Comparison of ENCODE assay signal across 8 cellular contexts in genomic region chr3:81666502-81667121, GRCh38.
A peak's percentile ranks its signal among the peaks of the same experiment; 100 is the strongest.
DNase-seq lines count a peak whose midpoint lies in the region; ATAC-seq and TF ChIP-seq lines count a peak whose summit lies in the region.

No MANE protein-coding gene starts in this region.

- H3K9ac ChIP-seq in Loucy (ENCODE audit: low read depth, low read length, poor library complexity, severe bottlenecking) = no peak overlapping the region
- no peak overlapping the region for H3K9ac ChIP-seq in endodermal cell (ENCODE audit: extremely low read depth, low read length, poor library complexity, severe bottlenecking)

- H2AFZ ChIP-seq in Loucy (ENCODE audit: low read length) = no peak overlapping the region

- H3K36me3 Mint-ChIP-seq in endodermal cell (ENCODE audit: low read depth) = peaks cover 2% of the 10 kb centered on the region
- no peaks in the 10 kb centered on the region for H3K36me3 Mint-ChIP-seq in activated naive CD4-positive, alpha-beta T cell treated with anti-CD3 and anti-CD28 coated beads, Interleukin-2, amount 50 U/mL, for 72 hours

- peak; percentile 89 for TF ChIP-seq CTCF in Loucy (conservative IDR thresholded peaks at IDR 0.05; ENCODE audit: low read length)
- peak; percentile 81 for TF ChIP-seq CTCF in endodermal cell (conservative IDR thresholded peaks at IDR 0.05)
- peak; percentile 66 for TF ChIP-seq CTCF in psoas muscle (IDR thresholded peaks at IDR 0.05)

- H3F3A ChIP-seq in Loucy (ENCODE audit: low read depth) = no peaks in the 10 kb centered on the region

- peaks cover 27% of the 10 kb centered on the region; the same call in 1 of the 2 replicates for H3K36me3 ChIP-seq in Loucy (ENCODE audit: insufficient read depth, low read length)
- H3K36me3 ChIP-seq in endodermal cell (ENCODE audit: control insufficient read depth, insufficient read depth, low read length) = no peaks in the 10 kb centered on the region
- peaks cover 0 to 25% of the 10 kb centered on the region in 2 donors for H3K36me3 ChIP-seq in psoas muscle (ENCODE audit: insufficient read depth in 1 of 2, low read depth in 1 of 2)

- H3K27ac ChIP-seq in endodermal cell (ENCODE audit: low read depth, low read length) (no peak overlapping the region), psoas muscle (no peak overlapping the region)

- H3K4me3 ChIP-seq in Loucy (ENCODE audit: low read length, poor library complexity, severe bottlenecking) = no peak overlapping the region
- H3K4me3 ChIP-seq in endodermal cell (ENCODE audit: low read length) = no peak overlapping the region
- H3K4me3 ChIP-seq in psoas muscle = no peak overlapping the region

- no peak overlapping the region for H3K4me2 ChIP-seq in Loucy (ENCODE audit: low read depth, low read length, poor library complexity, severe bottlenecking)

- intact Hi-C loops in psoas muscle (cut with DNase I) = loop anchor here in 1 of 2 donors (10.0 kb wide), 2 partner anchors 208 to 468 kb away; no protein-coding TSS in a partner anchor

- H3K79me2 ChIP-seq in Loucy (ENCODE audit: insufficient read depth, low read length) = peaks cover 17% of the 10 kb centered on the region; the same call in 1 of the 2 replicates

- peaks cover 3% of the 10 kb centered on the region for H3K9me3 Mint-ChIP-seq in endodermal cell
- H3K9me3 Mint-ChIP-seq in activated naive CD4-positive, alpha-beta T cell treated with anti-CD3 and anti-CD28 coated beads, Interleukin-2, amount 50 U/mL, for 72 hours = no peaks in the 10 kb centered on the region

- DNase-seq in NCI-H2029 treated with DMSO at 0.1 percent for 48 hours (lab: John Stamatoyannopoulos, UW) (peak; percentile 7), NCI-H2029 (lab: John Stamatoyannopoulos, UW) (no peak), endodermal cell (no peak), psoas muscle (no peak)
- no peak for DNase-seq in activated naive CD4-positive, alpha-beta T cell treated with anti-CD3 and anti-CD28 coated beads, Interleukin-2, amount 50 U/mL, for 72 hours (ENCODE audit: low spot score in 2 of 2)

- H3K4me1 ChIP-seq in Loucy (ENCODE audit: insufficient read depth, low read length, poor library complexity, severe bottlenecking) (no peaks in the 10 kb centered on the region), endodermal cell (ENCODE audit: control insufficient read depth, insufficient read depth, low read length) (peaks cover 5% of the 10 kb centered on the region), psoas muscle (peaks cover 8% of the 10 kb centered on the region)

- H4K20me1 ChIP-seq in Loucy (ENCODE audit: insufficient read depth, low read length, poor library complexity, severe bottlenecking) = peaks cover 7% of the 10 kb centered on the region

- H3K27me3 Mint-ChIP-seq in endodermal cell (ENCODE audit: insufficient read depth) = no peaks in the 10 kb centered on the region

- no peak for ATAC-seq in psoas muscle
- no peak for ATAC-seq in HG02885 (IDR thresholded peaks at IDR 0.05; ENCODE audit: poor library complexity, unreplicated experiment)
- no peak for ATAC-seq in activated naive CD4-positive, alpha-beta T cell treated with anti-CD3 and anti-CD28 coated beads, Interleukin-2, amount 50 U/mL, for 72 hours
- ATAC-seq in HG03469 (IDR thresholded peaks at IDR 0.05; ENCODE audit: unreplicated experiment) = no peak

- H3K27ac Mint-ChIP-seq in endodermal cell = no peak overlapping the region
- no peak overlapping the region for H3K27ac Mint-ChIP-seq in activated naive CD4-positive, alpha-beta T cell treated with anti-CD3 and anti-CD28 coated beads, Interleukin-2, amount 50 U/mL, for 72 hours

- H3K27me3 ChIP-seq in Loucy (ENCODE audit: insufficient read depth, low read length, poor library complexity, severe bottlenecking) (no peaks in the 10 kb centered on the region), endodermal cell (ENCODE audit: control insufficient read depth, insufficient read depth, low read length, poor library complexity, severe bottlenecking) (no peaks in the 10 kb centered on the region), psoas muscle (ENCODE audit: insufficient read depth in 3 of 3, low read length in 2 of 3) (no peaks in the 10 kb centered on the region)

- no peak overlapping the region for H3K4me3 Mint-ChIP-seq in endodermal cell

- H3K9me2 ChIP-seq in Loucy (replicated peaks; ENCODE audit: low read depth, low read length) = no peaks in the 10 kb centered on the region

- H3K9me3 ChIP-seq in Loucy (ENCODE audit: insufficient read depth, low read depth, low read length) = no peaks in the 10 kb centered on the region
- no peaks in the 10 kb centered on the region for H3K9me3 ChIP-seq in endodermal cell (ENCODE audit: control insufficient read depth, low read length)
- H3K9me3 ChIP-seq in psoas muscle = no peaks in the 10 kb centered on the region

- peaks cover 22% of the 10 kb centered on the region for H3K4me1 Mint-ChIP-seq in endodermal cell
